ENCODE assay signal across 25 cellular contexts in genomic region chr4:10011885-10012284, GRCh38. TPM values are rescaled to one million over a fixed set of nuclear protein-coding genes. Genes with fewer than 3 reads are reported as not detected.
DNase-seq lines count a peak whose midpoint lies in the region; ATAC-seq, FAIRE-seq and TF ChIP-seq lines count a peak whose summit lies in the region.
"Had no signal": no experiment of that assay in that cellular context is flagged by ENCODE, and none has a peak within 500 bp of the region (broad histone marks: within the 10 kb centered on the region; RNA-seq: fewer than 3 reads in every experiment).

No MANE protein-coding gene starts in this region.

- no peak overlapping the region for H3K9ac ChIP-seq in K562 (ENCODE audit: insufficient read depth in 1 of 2, low read depth in 2 of 2, low read length in 2 of 2)
- no peak overlapping the region for H3K9ac ChIP-seq in HepG2 (ENCODE audit: insufficient read depth, low read depth, low read length)
- H3K9ac ChIP-seq: BLaER1 treated with 17β-estradiol and CSF1 and Interleukin-3, amounts not matched to agents 10 nM and 100 nM had no signal

- no TSS peak for BruUV-seq in K562 (replicated peaks; lab: Mats Ljungman, UMichigan)
- no TSS peak for BruUV-seq in HepG2 (replicated peaks; lab: Mats Ljungman, UMichigan)

- in situ Hi-C loops in K562 (cut with MboI) (no loop called here), HepG2 (cut with HindIII; ENCODE audit: extremely low pct_ligation_motif_present, low pct_unique_long_range_greater_than_20kb) (loop anchor here (10.0 kb wide), 1 partner anchor 307 kb away; no protein-coding TSS in a partner anchor)

- ATAC-seq in right cardiac atrium (no peak), K562 (peak; percentile 43), HepG2 (no peak)
- ATAC-seq: A549, GM12878 had no signal

- H3K4me2 ChIP-seq in K562 (ENCODE audit: insufficient read depth, low read length) (peak overlapping the region; percentile 11; the same call in 1 of the 2 replicates), HepG2 (ENCODE audit: low read depth, low read length) (no peak overlapping the region)
- H3K4me2 ChIP-seq: A549 had no signal

- no peaks in the 10 kb centered on the region for H3K9me3 Mint-ChIP-seq in activated CD4-positive, alpha-beta T cell treated with anti-CD3 and anti-CD28 coated beads, Interleukin-2, amount 10 ng/mL, durations not matched to agents 7 days and 5 days
- H3K9me3 Mint-ChIP-seq: CD4-positive, alpha-beta T cell had no signal

- TF ChIP-seq POLR2A in K562 (conservative IDR thresholded peaks at IDR 0.05), result no peak
- no peak for TF ChIP-seq POLR2A in HepG2 (IDR thresholded peaks at IDR 0.05; ENCODE audit: insufficient read depth in 1 of 2, low read depth in 2 of 2, low read length in 2 of 2)

- H3K27me3 ChIP-seq in right cardiac atrium (ENCODE audit: control insufficient read depth, insufficient read depth) (no peaks in the 10 kb centered on the region), K562 (ENCODE audit: control insufficient read depth in 2 of 2, insufficient read depth in 2 of 2, low read length in 2 of 2) (peaks cover 2 to 14% of the 10 kb centered on the region in 2 experiments; a peak in 1 of 5 replicates), HepG2 (ENCODE audit: control insufficient read depth in 1 of 2, insufficient read depth in 2 of 2, low read length in 2 of 2) (no peaks in the 10 kb centered on the region)
- H3K27me3 ChIP-seq: BLaER1 treated with 17β-estradiol and CSF1 and Interleukin-3, amounts not matched to agents 10 nM and 100 nM; Peyer's patch had no signal

- H3K4me3 ChIP-seq in right cardiac atrium (ENCODE audit: low read length) (no peak overlapping the region), K562 (no peak overlapping the region), HepG2 (replicated peaks in 1 of 3; ENCODE audit: insufficient read depth in 1 of 3, low read depth in 2 of 3, low read length in 3 of 3) (no peak overlapping the region)
- H3K4me3 ChIP-seq: A549; BLaER1 treated with 17β-estradiol and CSF1 and Interleukin-3, amounts not matched to agents 10 nM and 100 nM; GM12878; Peyer's patch; SK-N-MC had no signal

- H3K79me2 ChIP-seq in K562 (ENCODE audit: control insufficient read depth, insufficient read depth, low read length), result no peaks in the 10 kb centered on the region
- H3K79me2 ChIP-seq in HepG2 (ENCODE audit: insufficient read depth, low read length), result peaks cover 93% of the 10 kb centered on the region

- H3K9me1 ChIP-seq in K562 (ENCODE audit: control insufficient read depth, insufficient read depth, low read length), result no peaks in the 10 kb centered on the region

- no peak overlapping the region for H3K4me3 Mint-ChIP-seq in activated CD4-positive, alpha-beta T cell treated with anti-CD3 and anti-CD28 coated beads, Interleukin-2, amount 10 ng/mL, durations not matched to agents 7 days and 5 days
- H3K4me3 Mint-ChIP-seq: CD4-positive, alpha-beta T cell had no signal

- FAIRE-seq in K562 (lab: Jason Lieb, UNC), result no peak
- FAIRE-seq in HepG2 (lab: Jason Lieb, UNC), result no peak
- FAIRE-seq: A549, D721Med, G401.6, GM12878 had no signal

- intact Hi-C loops in cardiac septum (cut with DNase I), result no loop called here
- intact Hi-C loops in right cardiac atrium (cut with DNase I), result loop anchor here (2.0 to 10.0 kb wide), 6 partner anchors 53 to 307 kb away; no protein-coding TSS in a partner anchor
- intact Hi-C loops in K562 (cut with micrococcal nuclease), result loop anchor here (2.0 to 5.0 kb wide), 2 partner anchors 85 to 307 kb away; no protein-coding TSS in a partner anchor
- intact Hi-C loops in HepG2 (cut with micrococcal nuclease; ENCODE audit: unreplicated experiment), result no loop called here

- TF ChIP-seq RAD21 in K562 (CRISPR knock-in tag; conservative IDR thresholded peaks at IDR 0.05 in 1 of 2, IDR thresholded peaks at IDR 0.05 in 1 of 2) (no peak), HepG2 (CRISPR knock-in tag; IDR thresholded peaks at IDR 0.05) (no peak)

- H4K20me1 ChIP-seq in K562 (replicated peaks; ENCODE audit: control insufficient read depth, insufficient read depth, low read length) (0 out of 2 replicates have a peak, but pooled peaks cover 1% of the 10 kb centered on the region), HepG2 (ENCODE audit: insufficient read depth, low read length) (peaks cover 16% of the 10 kb centered on the region)

- no peak overlapping the region for H3K27ac ChIP-seq in right cardiac atrium (ENCODE audit: low read length)
- H3K27ac ChIP-seq in K562 (ENCODE audit: extremely low read depth, low read depth, low read length), result no peak overlapping the region
- no peak overlapping the region for H3K27ac ChIP-seq in HepG2 (ENCODE audit: extremely low read length, insufficient read depth, low read length)
- H3K27ac ChIP-seq: A549, HL-60, Peyer's patch, SK-N-MC had no signal

- H3K27ac Mint-ChIP-seq in activated CD4-positive, alpha-beta T cell treated with anti-CD3 and anti-CD28 coated beads, Interleukin-2, amount 10 ng/mL, durations not matched to agents 7 days and 5 days, result no peak overlapping the region
- H3K27ac Mint-ChIP-seq: CD4-positive, alpha-beta T cell had no signal

- CTCF ChIA-PET in K562 (lab: Yijun Ruan, JAX; ENCODE audit: low intra/inter-chr PET ratio) (no interaction called here), HepG2 (lab: Yijun Ruan, JAX; ENCODE audit: low intra/inter-chr PET ratio, low total read pairs) (no interaction called here)
- CTCF ChIA-PET in activated CD4-positive, alpha-beta T cell treated with anti-CD3 and anti-CD28 coated beads, Interleukin-2, amount 10 ng/mL, durations not matched to agents 7 days and 5 days (lab: Charles Lee), result interaction anchor here (1.1 kb wide), 1 partner anchor 12 kb away, joined by 3 read pairs; no protein-coding TSS in a partner anchor

- H3K4me1 Mint-ChIP-seq in activated CD4-positive, alpha-beta T cell treated with anti-CD3 and anti-CD28 coated beads, Interleukin-2, amount 10 ng/mL, durations not matched to agents 7 days and 5 days, result peaks cover 14% of the 10 kb centered on the region

- TF ChIP-seq CTCF in K562 (IDR thresholded peaks at IDR 0.05 in 2 of 3, conservative IDR thresholded peaks at IDR 0.05 in 1 of 3; ENCODE audit: insufficient read depth in 2 of 3, low read depth in 1 of 3, low read length in 3 of 3) (no peak), HepG2 (CRISPR knock-in tag; IDR thresholded peaks at IDR 0.05) (no peak)

- TF ChIP-seq EP300 in K562 (IDR thresholded peaks at IDR 0.05; ENCODE audit: low read length) (peak; percentile 69), HepG2 (IDR thresholded peaks at IDR 0.05; ENCODE audit: low read depth in 2 of 2, low read length in 2 of 2) (no peak), HepG2 (CRISPR knock-in tag; IDR thresholded peaks at IDR 0.05; ENCODE audit: borderline replicate concordance) (no peak)

- peak; percentile 5 for DNase-seq in cardiac septum (ENCODE audit: low spot score)
- no peak for DNase-seq in right cardiac atrium
- peak; percentile 73 for DNase-seq in NCI-H524 treated with DMSO at 0.1 percent for 48 hours (lab: John Stamatoyannopoulos, UW)
- peak in 2 of 4 experiments; percentile 22 to 23 for DNase-seq in K562 (ENCODE audit: extremely low read depth in 1 of 4, low spot score in 3 of 4)
- DNase-seq in activated CD4-positive, alpha-beta T cell treated with anti-CD3 and anti-CD28 coated beads, Interleukin-2, amount 10 ng/mL, durations not matched to agents 7 days and 5 days, result no peak
- DNase-seq in HepG2 (ENCODE audit: low spot score), result no peak
- DNase-seq in foreskin melanocyte, result no peak
- DNase-seq: CD4-positive, alpha-beta T cell; GOT3; HCEC 1CT; Karpas-422; NCI-H1048; NCI-H1694; NCI-H2029 treated with DMSO at 0.1 percent for 48 hours; NCI-H446 treated with DMSO at 0.1 percent for 48 hours; NCI-H774; Peyer's patch; SHP77 treated with DMSO at 0.1 percent for 48 hours had no signal

- no peaks in the 10 kb centered on the region for H3K36me3 Mint-ChIP-seq in activated CD4-positive, alpha-beta T cell treated with anti-CD3 and anti-CD28 coated beads, Interleukin-2, amount 10 ng/mL, durations not matched to agents 7 days and 5 days (ENCODE audit: low read depth)

- POLR2A ChIA-PET in K562 (lab: Yijun Ruan, JAX) (interaction anchor here (0.6 kb wide), 1 partner anchor 40 kb away, joined by 3 read pairs; no protein-coding TSS in a partner anchor), HepG2 (lab: Yijun Ruan, JAX) (no interaction called here)
- POLR2A ChIA-PET in activated CD4-positive, alpha-beta T cell treated with anti-CD3 and anti-CD28 coated beads, Interleukin-2, amount 10 ng/mL, durations not matched to agents 7 days and 5 days (lab: Charles Lee), result no interaction called here

- no peak overlapping the region for H2AFZ ChIP-seq in K562 (ENCODE audit: low read depth, low read length)
- no peak overlapping the region for H2AFZ ChIP-seq in HepG2 (ENCODE audit: low read length)

- H3K27me3 Mint-ChIP-seq in activated CD4-positive, alpha-beta T cell treated with anti-CD3 and anti-CD28 coated beads, Interleukin-2, amount 10 ng/mL, durations not matched to agents 7 days and 5 days, result no peaks in the 10 kb centered on the region
- H3K27me3 Mint-ChIP-seq: CD4-positive, alpha-beta T cell had no signal

- H3K36me3 ChIP-seq in K562 (ENCODE audit: control insufficient read depth, insufficient read depth, low read length) (no peaks in the 10 kb centered on the region), HepG2 (replicated peaks in 1 of 2; ENCODE audit: control insufficient read depth in 1 of 2, insufficient read depth in 2 of 2, low read length in 2 of 2) (peaks cover 13 to 53% of the 10 kb centered on the region in 2 experiments)
- H3K36me3 ChIP-seq: Peyer's patch had no signal

- H3K9me3 ChIP-seq in right cardiac atrium (ENCODE audit: control insufficient read depth, low read length) (no peaks in the 10 kb centered on the region), K562 (replicated peaks; ENCODE audit: control insufficient read depth, insufficient read depth, low read depth, low read length) (no peaks in the 10 kb centered on the region), HepG2 (ENCODE audit: low read length) (no peaks in the 10 kb centered on the region)
- H3K9me3 ChIP-seq: A549; BLaER1 treated with 17β-estradiol and CSF1 and Interleukin-3, amounts not matched to agents 10 nM and 100 nM; Peyer's patch had no signal

- H3K4me1 ChIP-seq in right cardiac atrium (ENCODE audit: control insufficient read depth, insufficient read depth, low read length) (peaks cover 12% of the 10 kb centered on the region), K562 (replicated peaks in 1 of 2; ENCODE audit: control insufficient read depth in 2 of 2, insufficient read depth in 2 of 2, low read length in 2 of 2) (peaks cover 0 to 10% of the 10 kb centered on the region in 2 experiments; a peak in 1 of 5 replicates), HepG2 (ENCODE audit: insufficient read depth, low read length) (peaks cover 99% of the 10 kb centered on the region)

- WGBS in right cardiac atrium, result 73% methylated on average over 3 of the region's 3 CpGs
- 1% methylated on average over 3 of the region's 3 CpGs for WGBS in K562 (ENCODE audit: insufficient coverage, low coverage, missing lambda C conversion rate)
- 90% methylated on average over 3 of the region's 3 CpGs for WGBS in HepG2 (ENCODE audit: low lambda C conversion rate)

RNA-seq across cellular contexts. Expression of gene SLC2A9, which starts 9.4 kb away (rescaled TPM):
- total RNA-seq in cardiac septum (5.5 TPM), right cardiac atrium (10 to 100 TPM; 11.3 to 18.7 (median 13.7) TPM), K562 (2014; rRNA removed) (0.57 and 1.3 TPM in 2 replicates), K562 (2014; rRNA removed; fragmentation: Illumina TruSeq; extraction: Trizol) (0.15 and 0.51 TPM in 2 replicates), K562 (2015; rRNA removed; fragmentation: Illumina TruSeq; extraction: Trizol) (0.23 and 0.36 TPM in 2 replicates), K562 (2021) (0.49 and 0.60 TPM in 2 replicates), HepG2 (2016; rRNA removed; fragmentation: Illumina TruSeq; extraction: Trizol) (19.9 and 36.2 TPM in 2 replicates)
- polyA plus RNA-seq in right cardiac atrium (5.1 TPM), K562 (2011; rRNA removed) (0.31 and 0.52 TPM in 2 replicates), K562 (2014; fragmentation: Illumina TruSeq; extraction: Trizol) (0.37 and 0.86 TPM in 2 replicates), K562 (2014; fragmentation: Nextera tagmentation; extraction: Ambion mirVana) (under 1 TPM; 0.76 to 0.79 TPM), K562 (2014; rRNA removed) (0.78 and 1.9 TPM in 2 replicates), HepG2 (2011; rRNA removed) (42.3 and 51.0 TPM in 2 replicates)
- 0.53 and 2.7 TPM in 2 replicates for total RNA-seq in K562 (2011; cell fraction: chromatin; rRNA removed; ENCODE audit: low replicate concordance)
- 1.2 and 1.8 TPM in 2 replicates for total RNA-seq in K562 (2011; cell fraction: nucleolus; rRNA removed)
- total RNA-seq in K562 (2011; cell fraction: nucleoplasm; rRNA removed), result 0.88 and 2.0 TPM in 2 replicates
- 0.24 and 0.30 TPM in 2 replicates for polyA plus RNA-seq in K562 (2011; cell fraction: cytosol; rRNA removed)
- polyA plus RNA-seq in K562 (2011; cell fraction: nucleus; rRNA removed), result 0.70 and 1.9 TPM in 2 replicates
- polyA plus RNA-seq in K562 (2012), result 0.76 and 0.96 TPM in 2 replicates
- 0.25 and 0.33 TPM in 2 replicates for polyA minus RNA-seq in K562 (2011; rRNA and poly(A)+ RNA removed)
- polyA minus RNA-seq in K562 (2011; cell fraction: cytosol; rRNA and poly(A)+ RNA removed), result not detected in 2 replicates
- 2.6 TPM in 2 replicates for polyA minus RNA-seq in K562 (2011; cell fraction: nucleus; rRNA and poly(A)+ RNA removed)
- total RNA-seq in activated CD4-positive, alpha-beta T cell treated with anti-CD3 and anti-CD28 coated beads, Interleukin-2, amount 10 ng/mL, durations not matched to agents 7 days and 5 days, result 1 to 10 TPM; 1.5 to 2.0 TPM
- total RNA-seq in HepG2 (2016; cell fraction: cytosol; rRNA removed; fragmentation: Illumina TruSeq; extraction: Trizol; ENCODE audit: low read depth), result 11.2 and 13.2 TPM in 2 replicates
- 20.2 and 36.6 TPM in 2 replicates for total RNA-seq in HepG2 (2016; cell fraction: insoluble cytoplasmic fraction; rRNA removed; fragmentation: Illumina TruSeq; extraction: Trizol)
- 16.6 and 18.8 TPM in 2 replicates for total RNA-seq in HepG2 (2016; cell fraction: membrane; rRNA removed; fragmentation: Illumina TruSeq; extraction: Trizol)
- total RNA-seq in HepG2 (2016; cell fraction: nucleus; rRNA removed; fragmentation: Illumina TruSeq; extraction: Trizol), result 46.8 and 63.5 TPM in 2 replicates
- polyA plus RNA-seq in HepG2 (2011; cell fraction: cytosol; rRNA removed), result 40.4 and 40.5 TPM in 2 replicates
- polyA plus RNA-seq in HepG2 (2011; cell fraction: nucleus; rRNA removed), result 78.3 and 78.9 TPM in 2 replicates
- 38.0 and 55.5 TPM in 2 replicates for polyA plus RNA-seq in HepG2 (2012)
- polyA plus RNA-seq in HepG2 (2016; cell fraction: cytosol; fragmentation: Illumina TruSeq; extraction: Trizol; ENCODE audit: low read depth), result 5.7 and 8.5 TPM in 2 replicates
- polyA plus RNA-seq in HepG2 (2016; cell fraction: insoluble cytoplasmic fraction; fragmentation: Illumina TruSeq; extraction: Trizol; ENCODE audit: low read depth), result 16.8 and 19.2 TPM in 2 replicates
- 11.8 and 13.9 TPM in 2 replicates for polyA plus RNA-seq in HepG2 (2016; cell fraction: membrane; fragmentation: Illumina TruSeq; extraction: Trizol; ENCODE audit: low read depth)
- polyA plus RNA-seq in HepG2 (2016; cell fraction: nucleus; fragmentation: Illumina TruSeq; extraction: Trizol; ENCODE audit: insufficient read depth, low read depth), result 32.8 and 34.3 TPM in 2 replicates
- 0.09 and 127 TPM in 2 replicates for polyA minus RNA-seq in HepG2 (2011; rRNA and poly(A)+ RNA removed; ENCODE audit: low replicate concordance)
- polyA minus RNA-seq in HepG2 (2011; cell fraction: cytosol; rRNA and poly(A)+ RNA removed), result 35.6 and 44.8 TPM in 2 replicates
- 124 and 142 TPM in 2 replicates for polyA minus RNA-seq in HepG2 (2011; cell fraction: nucleus; rRNA and poly(A)+ RNA removed)

Comparison
In these comparisons a context has a peak if more than half of its experiments do, and no peak if none do; other contexts are left out.
1. DNase-seq: peak in cardiac septum (single experiment) and NCI-H524 treated with DMSO at 0.1 percent for 48 hours (single experiment); none in right cardiac atrium (0 of 3), activated CD4-positive, alpha-beta T cell treated with anti-CD3 and anti-CD28 coated beads, Interleukin-2, amount 10 ng/mL, durations not matched to agents 7 days and 5 days (single experiment), HepG2 (single experiment) and foreskin melanocyte (single experiment).
2. intact Hi-C loops: an anchor here in right cardiac atrium (2.0 to 10.0 kb wide) and K562 (2.0 to 5.0 kb wide); none called in cardiac septum and HepG2.